ENCODE assay signal across 16 cellular contexts in the genomic region with DNA sequence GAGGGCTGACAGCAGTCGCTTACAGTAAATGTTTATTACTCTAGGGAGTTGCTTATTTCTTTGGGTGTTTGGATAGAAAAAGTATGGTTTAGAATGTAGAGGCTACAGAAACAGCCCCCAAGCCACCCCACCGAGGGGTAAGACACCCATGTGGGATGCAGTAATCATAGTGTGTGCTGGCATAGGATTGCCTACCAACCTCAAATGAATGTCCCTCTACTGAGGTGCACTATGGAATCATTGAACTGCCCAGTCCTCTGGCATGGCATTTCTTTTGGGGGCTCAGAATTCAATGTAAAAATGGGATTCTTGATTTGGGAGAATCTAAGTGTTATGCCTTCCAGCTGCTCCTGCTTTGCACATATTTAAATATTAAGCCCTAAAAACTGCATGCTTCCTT. TPM values are rescaled to one million over a fixed set of nuclear protein-coding genes. Genes with fewer than 3 reads are reported as not detected.
DNase-seq lines count a peak whose midpoint lies in the region; ATAC-seq lines count a peak whose summit lies in the region.
"Had no signal": no experiment of that assay in that cellular context is flagged by ENCODE, and none has a peak within 500 bp of the region (broad histone marks: within the 10 kb centered on the region; RNA-seq: fewer than 3 reads in every experiment).

No MANE protein-coding gene starts in this region.

- H3K4me1 ChIP-seq in adipocyte (ENCODE audit: control insufficient read depth, insufficient read depth, low read length): no peaks in the 10 kb centered on the region
- H3K4me1 ChIP-seq: BLaER1, Caco-2 had no signal

- DNase-seq in activated T-cell treated with anti-CD3 and anti-CD28 coated beads, Interleukin-2, amount 50 U/mL, for 72 hours: no peak
- no peak for DNase-seq in activated T-cell treated with anti-CD3 and anti-CD28 coated beads, Interleukin-2, amount 50 U/mL, for 48 hours
- DNase-seq in activated T-helper 1 cell treated with anti-CD3 and anti-CD28 coated beads, Interleukin-12 subunit alpha, Interleukin-12 subunit beta, Interleukin-2, Interleukin-4 antibody, amounts not matched to agents 30 ng/mL and 10 ng/mL and 1 ng/mL, durations not matched to agents 14 hours and 24 hours and 36 hours (ENCODE audit: low spot score): no peak
- no peak for DNase-seq in adipocyte (ENCODE audit: low read depth)
- DNase-seq in DMS53 (lab: John Stamatoyannopoulos, UW): no peak
- DNase-seq in RKO (ENCODE audit: low spot score): no peak
- DNase-seq: 8988T; AML-193; Caco-2; CD8-positive, alpha-beta memory T cell; GF-D8; GOT3; H9 had no signal

- no peaks in the 10 kb centered on the region for H3K27me3 Mint-ChIP-seq in activated T-cell treated with anti-CD3 and anti-CD28 coated beads, Interleukin-2, amount 50 U/mL, for 72 hours (ENCODE audit: low read depth)
- no peaks in the 10 kb centered on the region for H3K27me3 Mint-ChIP-seq in activated T-helper 1 cell treated with anti-CD3 and anti-CD28 coated beads, Interleukin-12 subunit alpha, Interleukin-12 subunit beta, Interleukin-2, Interleukin-4 antibody, amounts not matched to agents 30 ng/mL and 10 ng/mL and 1 ng/mL, durations not matched to agents 14 hours and 24 hours and 36 hours (ENCODE audit: insufficient read depth)
- H3K27me3 Mint-ChIP-seq: CD8-positive, alpha-beta memory T cell had no signal

- peaks cover 17 to 28% of the 10 kb centered on the region in 2 donors for H3K9me3 Mint-ChIP-seq in activated T-cell treated with anti-CD3 and anti-CD28 coated beads, Interleukin-2, amount 50 U/mL, for 72 hours
- peaks cover 81% of the 10 kb centered on the region for H3K9me3 Mint-ChIP-seq in activated T-helper 1 cell treated with anti-CD3 and anti-CD28 coated beads, Interleukin-12 subunit alpha, Interleukin-12 subunit beta, Interleukin-2, Interleukin-4 antibody, amounts not matched to agents 30 ng/mL and 10 ng/mL and 1 ng/mL, durations not matched to agents 14 hours and 24 hours and 36 hours

- peaks cover 46% of the 10 kb centered on the region for H3K36me3 ChIP-seq in adipocyte (ENCODE audit: control insufficient read depth, insufficient read depth, low read length, severe bottlenecking)

- H3K4me3 Mint-ChIP-seq in activated T-cell treated with anti-CD3 and anti-CD28 coated beads, Interleukin-2, amount 50 U/mL, for 72 hours: no peak overlapping the region
- no peak overlapping the region for H3K4me3 Mint-ChIP-seq in activated T-helper 1 cell treated with anti-CD3 and anti-CD28 coated beads, Interleukin-12 subunit alpha, Interleukin-12 subunit beta, Interleukin-2, Interleukin-4 antibody, amounts not matched to agents 30 ng/mL and 10 ng/mL and 1 ng/mL, durations not matched to agents 14 hours and 24 hours and 36 hours
- H3K4me3 Mint-ChIP-seq: CD8-positive, alpha-beta memory T cell; H9 had no signal

- H3K27me3 ChIP-seq in adipocyte (replicated peaks; ENCODE audit: control insufficient read depth, insufficient read depth, low read length): no peaks in the 10 kb centered on the region
- H3K27me3 ChIP-seq: BLaER1 had no signal

- ATAC-seq in activated T-cell treated with anti-CD3 and anti-CD28 coated beads, Interleukin-2, amount 50 U/mL, for 72 hours (replicated peaks in 1 of 2): peak in 1 of 2 donors; percentile 18
- ATAC-seq in HG03439 (IDR thresholded peaks at IDR 0.05; ENCODE audit: unreplicated experiment): no peak
- ATAC-seq: HepG2 had no signal

- H3K36me3 Mint-ChIP-seq in activated T-cell treated with anti-CD3 and anti-CD28 coated beads, Interleukin-2, amount 50 U/mL, for 72 hours (ENCODE audit: insufficient read depth in 2 of 2): peaks cover 40 to 46% of the 10 kb centered on the region in 2 donors
- peaks cover 69% of the 10 kb centered on the region for H3K36me3 Mint-ChIP-seq in activated T-helper 1 cell treated with anti-CD3 and anti-CD28 coated beads, Interleukin-12 subunit alpha, Interleukin-12 subunit beta, Interleukin-2, Interleukin-4 antibody, amounts not matched to agents 30 ng/mL and 10 ng/mL and 1 ng/mL, durations not matched to agents 14 hours and 24 hours and 36 hours (ENCODE audit: low read depth)

- peak overlapping the region; percentile 91 for H3K27ac Mint-ChIP-seq in activated T-cell treated with anti-CD3 and anti-CD28 coated beads, Interleukin-2, amount 50 U/mL, for 72 hours
- peak overlapping the region; percentile 53 for H3K27ac Mint-ChIP-seq in activated T-helper 1 cell treated with anti-CD3 and anti-CD28 coated beads, Interleukin-12 subunit alpha, Interleukin-12 subunit beta, Interleukin-2, Interleukin-4 antibody, amounts not matched to agents 30 ng/mL and 10 ng/mL and 1 ng/mL, durations not matched to agents 14 hours and 24 hours and 36 hours
- H3K27ac Mint-ChIP-seq: CD8-positive, alpha-beta memory T cell; H9 had no signal

- intact Hi-C loops in activated T-helper 1 cell treated with anti-CD3 and anti-CD28 coated beads, Interleukin-12 subunit alpha, Interleukin-12 subunit beta, Interleukin-2, Interleukin-4 antibody, amounts not matched to agents 30 ng/mL and 10 ng/mL and 1 ng/mL, durations not matched to agents 14 hours and 24 hours and 36 hours (cut with micrococcal nuclease): no loop called here

- H3K4me3 ChIP-seq in adipocyte (ENCODE audit: low read length): peak overlapping the region; percentile 76

- H3K9ac ChIP-seq in adipocyte (ENCODE audit: low read length): no peak overlapping the region
- H3K9ac ChIP-seq: BLaER1 had no signal

- H3K4me1 Mint-ChIP-seq in activated T-cell treated with anti-CD3 and anti-CD28 coated beads, Interleukin-2, amount 50 U/mL, for 72 hours (ENCODE audit: low read depth): no peaks in the 10 kb centered on the region
- no peaks in the 10 kb centered on the region for H3K4me1 Mint-ChIP-seq in activated T-helper 1 cell treated with anti-CD3 and anti-CD28 coated beads, Interleukin-12 subunit alpha, Interleukin-12 subunit beta, Interleukin-2, Interleukin-4 antibody, amounts not matched to agents 30 ng/mL and 10 ng/mL and 1 ng/mL, durations not matched to agents 14 hours and 24 hours and 36 hours (ENCODE audit: low read depth)
- H3K4me1 Mint-ChIP-seq: CD8-positive, alpha-beta memory T cell; H9 had no signal

- peaks cover 100% of the 10 kb centered on the region for H3K9me3 ChIP-seq in adipocyte (ENCODE audit: control insufficient read depth, low read length)

RNA-seq across cellular contexts. Expression of gene ZNF267, which starts 46.8 kb away (rescaled TPM):
- 100 to 1,000 TPM; 151 to 156 TPM for total RNA-seq in activated T-cell treated with anti-CD3 and anti-CD28 coated beads, Interleukin-2, amount 50 U/mL, for 72 hours
- total RNA-seq in activated T-helper 1 cell treated with anti-CD3 and anti-CD28 coated beads, Interleukin-12 subunit alpha, Interleukin-12 subunit beta, Interleukin-2, Interleukin-4 antibody, amounts not matched to agents 30 ng/mL and 10 ng/mL and 1 ng/mL, durations not matched to agents 14 hours and 24 hours and 36 hours: 93.9 and 98.9 TPM in 2 replicates
